Comparison of ENCODE assay signal across 1 cellular context in the genomic region with DNA sequence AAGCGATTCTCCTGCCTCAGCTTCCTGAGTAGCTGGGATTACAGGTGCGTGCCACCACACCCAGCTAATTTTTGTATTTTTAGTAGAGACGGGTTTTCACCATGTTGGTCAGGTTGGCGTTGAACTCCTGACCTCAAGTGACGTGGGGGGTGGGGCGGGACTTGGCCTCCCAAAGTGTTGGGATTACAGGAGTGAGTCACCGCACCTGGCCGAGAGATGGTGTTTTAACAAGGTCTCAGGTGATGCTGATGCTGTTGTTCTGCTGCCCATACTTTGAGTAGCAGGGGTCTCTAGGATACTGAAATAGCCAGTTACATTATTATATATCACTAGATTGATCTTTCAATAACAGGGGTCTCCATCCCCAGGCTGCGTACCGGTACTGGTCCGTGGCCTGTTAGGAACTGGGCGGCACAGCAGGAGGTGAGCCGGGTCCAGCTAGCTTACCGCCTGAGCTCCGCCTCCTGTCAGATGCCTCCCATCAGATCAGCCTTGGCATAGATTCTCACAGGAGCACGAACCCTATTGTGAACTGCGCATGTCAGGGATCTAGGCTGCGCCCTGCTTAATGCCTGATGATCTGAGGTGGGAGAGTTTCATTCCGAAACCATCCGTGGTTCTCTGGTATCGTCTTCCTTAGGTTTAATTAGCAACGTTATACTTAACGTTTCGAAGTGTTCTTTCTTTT.
TF ChIP-seq lines count a peak whose summit lies in the region.

No MANE protein-coding gene starts in this region.

TF ChIP-seq in H1, 55 proteins besides CTCF, POLR2A, EP300 and RAD21:
- TF ChIP-seq MAFK (IDR thresholded peaks at IDR 0.05; ENCODE audit: low read depth, low read length) (no peak), TCF12 (IDR thresholded peaks at IDR 0.05; ENCODE audit: low read depth, low read length) (0 out of 2 replicates have a peak, but pooled peaks have one; percentile 18), JUND (IDR thresholded peaks at IDR 0.05; ENCODE audit: low read length) (0 out of 2 replicates have a peak, but pooled peaks have one; percentile 52)
